ENCODE assay signal across 9 cellular contexts in the genomic region with DNA sequence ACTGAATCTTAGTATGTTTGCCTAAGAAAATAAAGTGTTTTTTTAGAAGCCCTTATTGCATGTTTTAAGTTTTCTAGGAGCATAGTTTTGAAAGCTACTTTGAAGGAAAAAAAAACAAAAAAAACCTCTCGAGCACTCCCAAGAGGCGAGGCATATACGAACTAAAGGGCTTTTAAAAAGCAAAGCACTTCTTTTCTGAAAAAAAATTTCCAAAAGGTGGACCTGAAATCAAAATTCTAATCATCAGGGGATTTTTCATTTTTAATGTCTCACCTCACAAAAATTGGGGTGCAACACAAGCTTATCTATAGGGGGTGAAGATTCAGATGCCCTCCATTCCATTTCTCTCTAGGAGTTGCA. TPM values are rescaled to one million over a fixed set of nuclear protein-coding genes. Genes with fewer than 3 reads are reported as not detected.
A peak's percentile ranks its signal among the peaks of the same experiment; 100 is the strongest.
DNase-seq lines count a peak whose midpoint lies in the region; ATAC-seq, FAIRE-seq and TF ChIP-seq lines count a peak whose summit lies in the region.
"Had no signal": no experiment of that assay in that cellular context is flagged by ENCODE, and none has a peak within 500 bp of the region (broad histone marks: within the 10 kb centered on the region; RNA-seq: fewer than 3 reads in every experiment).

No MANE protein-coding gene starts in this region.

- no peak for TF ChIP-seq POLR2A in testis (IDR thresholded peaks at IDR 0.05)

- H3K36me3 Mint-ChIP-seq in activated T-cell treated with anti-CD3 and anti-CD28 coated beads, Interleukin-2, amount 50 U/mL, for 4 hours (ENCODE audit: insufficient read depth), result peaks cover 30% of the 10 kb centered on the region
- peaks cover 53% of the 10 kb centered on the region for H3K36me3 Mint-ChIP-seq in activated T-helper 2 cell treated with anti-CD3 and anti-CD28 coated beads, Interferon-gamma antibody, Interleukin-2, Interleukin-4, amounts not matched to agents 10 μg/mL and 5 μg/mL and 100 μg/mL, durations not matched to agents 14 hours and 24 hours and 36 hours (ENCODE audit: low read depth)

- H3K27ac ChIP-seq in kidney (ENCODE audit: low read depth in 2 of 2, low read length in 2 of 2) (peak overlapping the region; percentile 93 to 96), testis (peak overlapping the region; percentile 89 to 93)

- H3K4me3 ChIP-seq in kidney (ENCODE audit: low read length in 2 of 2), result peak overlapping the region; percentile 94 to 95
- peak overlapping the region; percentile 75 to 86 for H3K4me3 ChIP-seq in testis

- TF ChIP-seq CTCF in kidney (IDR thresholded peaks at IDR 0.05; ENCODE audit: borderline replicate concordance, extremely low read depth, insufficient read depth), result no peak
- TF ChIP-seq CTCF in testis (IDR thresholded peaks at IDR 0.05), result no peak

- H3K9me3 Mint-ChIP-seq in activated T-cell treated with anti-CD3 and anti-CD28 coated beads, Interleukin-2, amount 50 U/mL, for 4 hours, result no peaks in the 10 kb centered on the region
- H3K9me3 Mint-ChIP-seq in activated T-helper 2 cell treated with anti-CD3 and anti-CD28 coated beads, Interferon-gamma antibody, Interleukin-2, Interleukin-4, amounts not matched to agents 10 μg/mL and 5 μg/mL and 100 μg/mL, durations not matched to agents 14 hours and 24 hours and 36 hours, result no peaks in the 10 kb centered on the region

- no peak for FAIRE-seq in kidney (lab: Jason Lieb, UNC)
- FAIRE-seq: colon had no signal

- peaks cover 0 to 9% of the 10 kb centered on the region in 2 donors for H3K4me1 ChIP-seq in kidney (ENCODE audit: control insufficient read depth in 1 of 2, insufficient read depth in 1 of 2, low read depth in 1 of 2, low read length in 2 of 2)
- H3K4me1 ChIP-seq in testis, result peaks cover 6% of the 10 kb centered on the region

- peak overlapping the region; percentile 91 to 97 for H3K9ac ChIP-seq in kidney (ENCODE audit: low read length in 2 of 2)

- no peak for DNase-seq in activated T-cell treated with anti-CD3 and anti-CD28 coated beads, Interleukin-2, amount 50 U/mL, for 4 hours
- no peak for DNase-seq in activated T-cell treated with anti-CD3 and anti-CD28 coated beads for 4 hours
- no peak for DNase-seq in activated T-helper 2 cell treated with anti-CD3 and anti-CD28 coated beads, Interferon-gamma antibody, Interleukin-2, Interleukin-4, amounts not matched to agents 10 μg/mL and 5 μg/mL and 100 μg/mL, durations not matched to agents 14 hours and 24 hours and 36 hours (ENCODE audit: low spot score)
- no peak for DNase-seq in kidney
- no peak for DNase-seq in testis
- DNase-seq in mucosa of gallbladder (ENCODE audit: low spot score), result no peak

- H3K9me3 ChIP-seq in kidney (ENCODE audit: control insufficient read depth in 1 of 2, low read length in 2 of 2), result no peaks in the 10 kb centered on the region
- H3K9me3 ChIP-seq in testis, result no peaks in the 10 kb centered on the region

- H3K27me3 Mint-ChIP-seq in activated T-cell treated with anti-CD3 and anti-CD28 coated beads, Interleukin-2, amount 50 U/mL, for 4 hours (ENCODE audit: low read depth), result no peaks in the 10 kb centered on the region
- H3K27me3 Mint-ChIP-seq in activated T-helper 2 cell treated with anti-CD3 and anti-CD28 coated beads, Interferon-gamma antibody, Interleukin-2, Interleukin-4, amounts not matched to agents 10 μg/mL and 5 μg/mL and 100 μg/mL, durations not matched to agents 14 hours and 24 hours and 36 hours (ENCODE audit: low read depth), result no peaks in the 10 kb centered on the region

- WGBS in testis, 2 donors, result 4 to 8% methylated on average over 3 of the region's 3 CpGs

- H3K4me1 Mint-ChIP-seq in activated T-cell treated with anti-CD3 and anti-CD28 coated beads, Interleukin-2, amount 50 U/mL, for 4 hours (ENCODE audit: low read depth), result peaks cover 38% of the 10 kb centered on the region
- H3K4me1 Mint-ChIP-seq in activated T-helper 2 cell treated with anti-CD3 and anti-CD28 coated beads, Interferon-gamma antibody, Interleukin-2, Interleukin-4, amounts not matched to agents 10 μg/mL and 5 μg/mL and 100 μg/mL, durations not matched to agents 14 hours and 24 hours and 36 hours (ENCODE audit: low read depth), result peaks cover 34% of the 10 kb centered on the region

- H3K27me3 ChIP-seq in testis, result no peaks in the 10 kb centered on the region

- peak overlapping the region; percentile 97 for H3K4me3 Mint-ChIP-seq in activated T-cell treated with anti-CD3 and anti-CD28 coated beads, Interleukin-2, amount 50 U/mL, for 4 hours
- peak overlapping the region; percentile 98 for H3K4me3 Mint-ChIP-seq in activated T-helper 2 cell treated with anti-CD3 and anti-CD28 coated beads, Interferon-gamma antibody, Interleukin-2, Interleukin-4, amounts not matched to agents 10 μg/mL and 5 μg/mL and 100 μg/mL, durations not matched to agents 14 hours and 24 hours and 36 hours (ENCODE audit: low read depth)

- H3K27ac Mint-ChIP-seq in activated T-helper 2 cell treated with anti-CD3 and anti-CD28 coated beads, Interferon-gamma antibody, Interleukin-2, Interleukin-4, amounts not matched to agents 10 μg/mL and 5 μg/mL and 100 μg/mL, durations not matched to agents 14 hours and 24 hours and 36 hours, result peak overlapping the region; percentile 96

- intact Hi-C loops in activated T-helper 2 cell treated with anti-CD3 and anti-CD28 coated beads, Interferon-gamma antibody, Interleukin-2, Interleukin-4, amounts not matched to agents 10 μg/mL and 5 μg/mL and 100 μg/mL, durations not matched to agents 14 hours and 24 hours and 36 hours (cut with micrococcal nuclease), result loop anchor here (10.0 kb wide), 2 partner anchors 213 to 783 kb away; a partner anchor contains a TSS
- intact Hi-C loops in kidney (cut with DNase I), result no loop called here
- intact Hi-C loops in testis (cut with DNase I; ENCODE audit: low total_unique reads), result no loop called here

- H3K36me3 ChIP-seq in kidney (ENCODE audit: control insufficient read depth in 1 of 2, insufficient read depth in 2 of 2, low read length in 2 of 2), result no peaks in the 10 kb centered on the region
- no peaks in the 10 kb centered on the region for H3K36me3 ChIP-seq in testis (ENCODE audit: low read depth, missing control alignments)

- ATAC-seq in activated T-cell treated with anti-CD3 and anti-CD28 coated beads, Interleukin-2, amount 50 U/mL, for 4 hours, result no peak
- ATAC-seq in GM21447 (IDR thresholded peaks at IDR 0.05; ENCODE audit: unreplicated experiment), result no peak
- no peak for ATAC-seq in GM21526 (IDR thresholded peaks at IDR 0.05; ENCODE audit: low FRiP score, unreplicated experiment)

RNA-seq across cellular contexts. Expression of a gene that starts 0.6 kb away (rescaled TPM):
- total RNA-seq in activated T-cell treated with anti-CD3 and anti-CD28 coated beads, Interleukin-2, amount 50 U/mL, for 4 hours, result 10 to 100 TPM; 20.1 to 23.9 (median 23.3) TPM
- 29.5 and 30.8 TPM in 2 replicates for total RNA-seq in activated T-helper 2 cell treated with anti-CD3 and anti-CD28 coated beads, Interferon-gamma antibody, Interleukin-2, Interleukin-4, amounts not matched to agents 10 μg/mL and 5 μg/mL and 100 μg/mL, durations not matched to agents 14 hours and 24 hours and 36 hours
- total RNA-seq in kidney (7.9 TPM), testis (10 to 100 TPM; 12.8 to 14.2 TPM), mucosa of gallbladder (4.9 TPM)
- polyA plus RNA-seq in kidney (ENCODE audit: insufficient read depth, low read depth, low replicate concordance) (6.4 TPM), testis (ENCODE audit: insufficient read depth, low read depth, low replicate concordance) (9.5 TPM)

RNA-seq across cellular contexts. Expression of a gene that starts 0.7 kb away (rescaled TPM):
- 10 to 100 TPM; 25.6 to 34.7 (median 33.7) TPM for total RNA-seq in activated T-cell treated with anti-CD3 and anti-CD28 coated beads, Interleukin-2, amount 50 U/mL, for 4 hours
- 41.9 and 42.8 TPM in 2 replicates for total RNA-seq in activated T-helper 2 cell treated with anti-CD3 and anti-CD28 coated beads, Interferon-gamma antibody, Interleukin-2, Interleukin-4, amounts not matched to agents 10 μg/mL and 5 μg/mL and 100 μg/mL, durations not matched to agents 14 hours and 24 hours and 36 hours
- total RNA-seq in kidney (25.1 TPM), testis (1 to 10 TPM; 5.8 to 6.1 TPM), mucosa of gallbladder (21.5 TPM)
- polyA plus RNA-seq in kidney (ENCODE audit: insufficient read depth, low read depth, low replicate concordance) (11.4 TPM), testis (ENCODE audit: insufficient read depth, low read depth, low replicate concordance) (14.5 TPM)
